ENCODE assay signal across 9 cellular contexts in the genomic region with DNA sequence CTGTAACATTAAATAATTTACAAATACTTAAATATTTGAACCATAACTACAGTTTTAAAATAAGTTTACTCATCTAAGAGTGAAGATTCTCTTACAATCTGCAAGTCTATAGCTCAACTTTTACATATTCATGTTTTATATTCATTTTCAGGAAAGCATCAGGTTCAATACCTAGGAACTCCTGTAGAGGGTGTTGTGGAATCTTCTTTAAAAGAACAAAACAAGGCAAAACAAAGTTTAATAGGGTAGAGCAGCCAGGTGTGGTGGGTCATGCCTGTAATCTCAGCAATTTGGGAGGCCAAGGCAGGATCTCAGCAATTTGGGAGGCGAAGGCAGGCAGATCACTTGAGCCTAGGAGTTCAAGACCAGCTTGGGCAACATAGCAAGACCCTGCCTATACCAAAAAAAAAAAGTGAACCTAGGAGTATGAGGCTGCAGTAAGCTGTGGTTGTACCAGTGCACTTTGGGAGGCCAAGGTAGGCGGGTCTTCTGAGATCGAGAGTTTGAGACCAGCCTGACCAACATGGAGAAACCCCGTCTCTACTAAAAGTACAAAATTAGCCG. TPM values are rescaled to one million over a fixed set of nuclear protein-coding genes. Genes with fewer than 3 reads are reported as not detected.
A peak's percentile ranks its signal among the peaks of the same experiment; 100 is the strongest.
DNase-seq lines count a peak whose midpoint lies in the region; ATAC-seq, FAIRE-seq and TF ChIP-seq lines count a peak whose summit lies in the region.
"Had no signal": no experiment of that assay in that cellular context is flagged by ENCODE, and none has a peak within 500 bp of the region (broad histone marks: within the 10 kb centered on the region; RNA-seq: fewer than 3 reads in every experiment).

No MANE protein-coding gene starts in this region.

- H3K14ac ChIP-seq in IMR-90 (replicated peaks; ENCODE audit: low read depth, low read length) = no peak overlapping the region

- no peaks in the 10 kb centered on the region for H3K4me1 ChIP-seq in DOHH2 (ENCODE audit: control insufficient read depth, low read length)
- no peaks in the 10 kb centered on the region for H3K4me1 ChIP-seq in IMR-90 (ENCODE audit: control insufficient read depth, insufficient read depth, low read length)
- H3K4me1 ChIP-seq in astrocyte (ENCODE audit: insufficient read depth, low read length) = no peaks in the 10 kb centered on the region
- peaks cover 0 to 14% of the 10 kb centered on the region in 2 donors for H3K4me1 ChIP-seq in naive thymus-derived CD4-positive, alpha-beta T cell (ENCODE audit: control insufficient read depth in 2 of 2, insufficient read depth in 2 of 2, low read length in 2 of 2)

- H4K8ac ChIP-seq in IMR-90 (ENCODE audit: low read depth in 2 of 2, low read length in 2 of 2) = no peak overlapping the region

- H3K36me3 Mint-ChIP-seq in astrocyte (ENCODE audit: low read depth, unreplicated experiment) = no peaks in the 10 kb centered on the region
- peaks cover 0 to 2% (median 0%) of the 10 kb centered on the region in 5 donors for H3K36me3 Mint-ChIP-seq in naive thymus-derived CD4-positive, alpha-beta T cell

- H3K36me3 ChIP-seq in DOHH2 (ENCODE audit: control insufficient read depth, low read length) (no peaks in the 10 kb centered on the region), IMR-90 (ENCODE audit: control insufficient read depth, insufficient read depth, low read length) (no peaks in the 10 kb centered on the region), astrocyte (ENCODE audit: insufficient read depth, low read length) (no peaks in the 10 kb centered on the region)
- no peaks in the 10 kb centered on the region for H3K36me3 ChIP-seq in naive thymus-derived CD4-positive, alpha-beta T cell (ENCODE audit: control insufficient read depth in 2 of 3, insufficient read depth in 3 of 3, low read length in 3 of 3)

- no peaks in the 10 kb centered on the region for H3F3A ChIP-seq in DOHH2 (ENCODE audit: control insufficient read depth, insufficient read depth)

- intact Hi-C loops in IMR-90 (cut with micrococcal nuclease) = no loop called here
- intact Hi-C loops in naive thymus-derived CD4-positive, alpha-beta T cell (cut with micrococcal nuclease) = loop anchor here (1.0 to 5.0 kb wide), 7 partner anchors 21 to 334 kb away; no protein-coding TSS in a partner anchor

- no peak overlapping the region for H3K18ac ChIP-seq in IMR-90 (ENCODE audit: low read depth, low read length)

- DNase-seq in IMR-90 (peak; percentile 5), astrocyte (ENCODE audit: low read depth) (no peak), HCEC 1CT (no peak), KG1 (lab: John Stamatoyannopoulos, UW) (no peak), iPS-NIHi11 (ENCODE audit: low spot score) (no peak)
- peak in 6 of 9 donors; percentile 25 to 56 (median 54) for DNase-seq in naive thymus-derived CD4-positive, alpha-beta T cell
- DNase-seq: stimulated activated naive CD8-positive, alpha-beta T cell treated with anti-CD3 and anti-CD28 coated beads, Interleukin-15, Interleukin-2, amounts not matched to agents 100 U/mL and 50 U/mL, for 24 hours had no signal

- no peak overlapping the region for H2AK5ac ChIP-seq in IMR-90 (ENCODE audit: low read depth, low read length)

- no peak overlapping the region for H3K4me3 ChIP-seq in DOHH2 (ENCODE audit: low read length)
- H3K4me3 ChIP-seq in IMR-90 (ENCODE audit: insufficient read depth, low read depth, low read length) = no peak overlapping the region
- H3K4me3 ChIP-seq in astrocyte (ENCODE audit: insufficient read depth, low read depth, low read length) = no peak overlapping the region
- no peak overlapping the region for H3K4me3 ChIP-seq in naive thymus-derived CD4-positive, alpha-beta T cell (ENCODE audit: low read length)

- peak; percentile 40; the same call in 1 of the 2 replicates for TF ChIP-seq RAD21 in IMR-90 (IDR thresholded peaks at IDR 0.05; ENCODE audit: low read length)

- H2BK120ac ChIP-seq in IMR-90 (ENCODE audit: low read depth, low read length) = no peak overlapping the region

- H3K9me3 Mint-ChIP-seq in astrocyte (ENCODE audit: unreplicated experiment) = no peaks in the 10 kb centered on the region
- peaks cover 0 to 3% (median 0%) of the 10 kb centered on the region in 11 donors for H3K9me3 Mint-ChIP-seq in naive thymus-derived CD4-positive, alpha-beta T cell

- H2AK9ac ChIP-seq in IMR-90 (replicated peaks; ENCODE audit: low read depth, low read length, poor library complexity) = no peak overlapping the region

- CTCF ChIA-PET in IMR-90 (lab: Yijun Ruan, JAX) = interaction anchor here (0.6 to 1.0 kb wide), 7 partner anchors 10 to 780 kb away, joined by 3 to 4 read pairs (median 3); no protein-coding TSS in a partner anchor
- CTCF ChIA-PET in naive thymus-derived CD4-positive, alpha-beta T cell (lab: Charles Lee) = interaction anchor here (0.6 to 9.4 kb wide), 13 partner anchors 9 to 389 kb away, joined by 3 to 178 read pairs (median 4); no protein-coding TSS in a partner anchor

- ATAC-seq in IMR-90 (ENCODE audit: low read depth) (peak; percentile 60; the same call in 1 of the 2 replicates), HG02870 (IDR thresholded peaks at IDR 0.05; ENCODE audit: unreplicated experiment) (no peak)
- peak; percentile 79 for ATAC-seq in naive thymus-derived CD4-positive, alpha-beta T cell
- ATAC-seq: stimulated activated naive CD8-positive, alpha-beta T cell treated with anti-CD3 and anti-CD28 coated beads, Interleukin-15, Interleukin-2, amounts not matched to agents 100 U/mL and 50 U/mL, for 24 hours had no signal

- no CpG with 5 or more reads among the region's 5 CpGs for WGBS in IMR-90 (ENCODE audit: extremely low coverage in 2 of 2, insufficient read length in 1 of 2), 2 experiments

- H3K27me3 ChIP-seq in DOHH2 (ENCODE audit: control insufficient read depth, low read length) (no peaks in the 10 kb centered on the region), IMR-90 (ENCODE audit: control insufficient read depth, insufficient read depth, low read length) (peaks cover 16% of the 10 kb centered on the region), astrocyte (ENCODE audit: insufficient read depth, low read length) (no peaks in the 10 kb centered on the region)
- no peaks in the 10 kb centered on the region for H3K27me3 ChIP-seq in naive thymus-derived CD4-positive, alpha-beta T cell (ENCODE audit: control insufficient read depth in 2 of 2, insufficient read depth in 2 of 2, low read length in 2 of 2)

- no peak overlapping the region for H3K56ac ChIP-seq in IMR-90 (ENCODE audit: extremely low read depth, insufficient read depth, low read length)

- in situ Hi-C loops in IMR-90 (cut with MboI; ENCODE audit: low sequenced_read_pairs) = no loop called here

- TF ChIP-seq CTCF in DOHH2 (IDR thresholded peaks at IDR 0.05; ENCODE audit: low read depth, low read length, poor library complexity, severe bottlenecking) (peak; percentile 45), IMR-90 (conservative IDR thresholded peaks at IDR 0.05; ENCODE audit: low read depth, low read length) (peak; percentile 52), astrocyte (IDR thresholded peaks at IDR 0.05; ENCODE audit: insufficient read depth, low read depth, low read length) (peak; percentile 39)

- no peak overlapping the region for H3K9ac ChIP-seq in IMR-90 (ENCODE audit: low read depth, low read length)
- no peak overlapping the region for H3K9ac ChIP-seq in astrocyte (ENCODE audit: low read length)

- H3K4me1 Mint-ChIP-seq in astrocyte (ENCODE audit: low read depth, unreplicated experiment) = no peaks in the 10 kb centered on the region
- H3K4me1 Mint-ChIP-seq in naive thymus-derived CD4-positive, alpha-beta T cell = peaks cover 14 to 32% (median 29%) of the 10 kb centered on the region in 7 donors

- H3K4ac ChIP-seq in IMR-90 (ENCODE audit: low read depth, low read length) = no peak overlapping the region

- no peak overlapping the region for H3K4me2 ChIP-seq in DOHH2 (ENCODE audit: low read length)
- no peak overlapping the region for H3K4me2 ChIP-seq in IMR-90 (ENCODE audit: low read depth, low read length)
- no peak overlapping the region for H3K4me2 ChIP-seq in astrocyte (ENCODE audit: low read length)

- no peak overlapping the region for H2BK5ac ChIP-seq in IMR-90 (ENCODE audit: low read depth, low read length, poor library complexity, severe bottlenecking)

- POLR2A ChIA-PET in IMR-90 (lab: Charles Lee; ENCODE audit: unreplicated experiment) = no interaction called here
- POLR2A ChIA-PET in naive thymus-derived CD4-positive, alpha-beta T cell (lab: Charles Lee) = interaction anchor here (0.6 to 14.3 kb wide), 6 partner anchors 12 to 592 kb away, joined by 3 to 200 read pairs (median 5); a partner anchor contains a TSS

- H2BK15ac ChIP-seq in IMR-90 (ENCODE audit: low read depth, low read length) = no peak overlapping the region

- dilution Hi-C loops in IMR-90 (cut with HindIII; ENCODE audit: low sequenced_read_pairs, unreplicated experiment) = no loop called here

- H4K5ac ChIP-seq in IMR-90 (ENCODE audit: low read depth, low read length) = no peak overlapping the region

- H4K20me1 ChIP-seq in DOHH2 (ENCODE audit: control insufficient read depth, insufficient read depth, low read depth, low read length) = no peaks in the 10 kb centered on the region
- no peaks in the 10 kb centered on the region for H4K20me1 ChIP-seq in IMR-90 (ENCODE audit: insufficient read depth, low read length)
- H4K20me1 ChIP-seq in astrocyte (ENCODE audit: insufficient read depth, low read length) = no peaks in the 10 kb centered on the region

- no peak overlapping the region for H3K27ac ChIP-seq in DOHH2 (ENCODE audit: low read depth, low read length)
- H3K27ac ChIP-seq in IMR-90 (ENCODE audit: insufficient read depth, low read length) = no peak overlapping the region
- no peak overlapping the region for H3K27ac ChIP-seq in astrocyte (ENCODE audit: low read depth, low read length)
- H3K27ac ChIP-seq in naive thymus-derived CD4-positive, alpha-beta T cell (ENCODE audit: low read depth, low read length) = no peak overlapping the region

- H3K27ac Mint-ChIP-seq in astrocyte (ENCODE audit: unreplicated experiment) = no peak overlapping the region
- peak overlapping the region; percentile 50 to 87 (median 78) for H3K27ac Mint-ChIP-seq in naive thymus-derived CD4-positive, alpha-beta T cell

- TF ChIP-seq POLR2A in IMR-90 (IDR thresholded peaks at IDR 0.05; ENCODE audit: low read depth, low read length) = no peak

- H2AFZ ChIP-seq in IMR-90 (replicated peaks; ENCODE audit: low read length, poor library complexity) (no peak overlapping the region), astrocyte (ENCODE audit: low read depth, low read length) (no peak overlapping the region)

- no TSS peak for BruUV-seq in IMR-90 (replicated peaks; lab: Mats Ljungman, UMichigan)

- H3K9me1 ChIP-seq in IMR-90 (ENCODE audit: insufficient read depth, low read length) = no peaks in the 10 kb centered on the region

- H3K9me2 ChIP-seq in DOHH2 (replicated peaks; ENCODE audit: control insufficient read depth, low read length) = no peaks in the 10 kb centered on the region

- no peak for FAIRE-seq in astrocyte (lab: Jason Lieb, UNC)

- no peak overlapping the region for H3K23ac ChIP-seq in IMR-90 (ENCODE audit: low read depth, low read length)

- H3K9me3 ChIP-seq in DOHH2 (ENCODE audit: control insufficient read depth, insufficient read depth, low read length) (no peaks in the 10 kb centered on the region), IMR-90 (ENCODE audit: control insufficient read depth, insufficient read depth, low read length) (no peaks in the 10 kb centered on the region), astrocyte (ENCODE audit: insufficient read depth, low read depth, low read length) (no peaks in the 10 kb centered on the region)
- no peaks in the 10 kb centered on the region for H3K9me3 ChIP-seq in naive thymus-derived CD4-positive, alpha-beta T cell (ENCODE audit: control insufficient read depth in 2 of 3, low read length in 3 of 3)

- no peak overlapping the region for H2BK20ac ChIP-seq in IMR-90 (ENCODE audit: low read depth, low read length)

- H3K27me3 Mint-ChIP-seq in astrocyte (ENCODE audit: low read depth, unreplicated experiment) = peaks cover 2% of the 10 kb centered on the region
- peaks cover 0 to 25% (median 0%) of the 10 kb centered on the region in 5 donors for H3K27me3 Mint-ChIP-seq in naive thymus-derived CD4-positive, alpha-beta T cell

- H4K91ac ChIP-seq in IMR-90 (ENCODE audit: insufficient read depth, low read depth, low read length) = no peak overlapping the region

- H3K79me2 ChIP-seq in DOHH2 (ENCODE audit: control insufficient read depth, low read length) (no peaks in the 10 kb centered on the region), astrocyte (ENCODE audit: insufficient read depth, low read length) (no peaks in the 10 kb centered on the region)

- no peak overlapping the region for H3K4me3 Mint-ChIP-seq in astrocyte (ENCODE audit: unreplicated experiment)
- peak overlapping the region in 9 of 10 donors; percentile 4 to 69 (median 45) for H3K4me3 Mint-ChIP-seq in naive thymus-derived CD4-positive, alpha-beta T cell

- H3K79me1 ChIP-seq in IMR-90 (ENCODE audit: low read depth in 1 of 2, low read length in 2 of 2) = no peaks in the 10 kb centered on the region

RNA-seq across cellular contexts. Expression of a gene that starts 45.1 kb away (rescaled TPM):
- total RNA-seq in IMR-90 (2012; rRNA removed) = 0.18 and 0.56 TPM in 2 replicates
- 0.10 and 0.17 TPM in 2 replicates for polyA plus RNA-seq in IMR-90 (2012; rRNA removed)
- 0.03 and 0.05 TPM in 2 replicates for polyA plus RNA-seq in IMR-90 (2012; cell fraction: cytosol; rRNA removed)
- polyA plus RNA-seq in IMR-90 (2012; cell fraction: nucleus; rRNA removed; ENCODE audit: low replicate concordance) = 0.05 TPM in 1 of 2 replicates, not detected in the other
- 0.12 TPM in 1 of 2 replicates, not detected in the other for total RNA-seq in astrocyte
- 1 to 10 TPM in 1 of 5 experiments, under 1 TPM in 4; 0.43 to 2.5 (median 0.60) TPM for total RNA-seq in naive thymus-derived CD4-positive, alpha-beta T cell
- polyA plus RNA-seq in naive thymus-derived CD4-positive, alpha-beta T cell = under 1 TPM; 0.08 to 0.47 TPM

Comparison
In these comparisons a context has a peak if more than half of its experiments do, and no peak if none do; other contexts are left out.
1. DNase-seq: peak in IMR-90 (single experiment) and naive thymus-derived CD4-positive, alpha-beta T cell (6 of 9); none in astrocyte (single experiment), HCEC 1CT (single experiment), KG1 (single experiment) and iPS-NIHi11 (single experiment).
2. Peak in every context shown above with its lines, with median percentiles within 50 percentile points of each other: CTCF ChIP-seq.